8 cellular contexts compared by ENCODE assay signal in the genomic region with DNA sequence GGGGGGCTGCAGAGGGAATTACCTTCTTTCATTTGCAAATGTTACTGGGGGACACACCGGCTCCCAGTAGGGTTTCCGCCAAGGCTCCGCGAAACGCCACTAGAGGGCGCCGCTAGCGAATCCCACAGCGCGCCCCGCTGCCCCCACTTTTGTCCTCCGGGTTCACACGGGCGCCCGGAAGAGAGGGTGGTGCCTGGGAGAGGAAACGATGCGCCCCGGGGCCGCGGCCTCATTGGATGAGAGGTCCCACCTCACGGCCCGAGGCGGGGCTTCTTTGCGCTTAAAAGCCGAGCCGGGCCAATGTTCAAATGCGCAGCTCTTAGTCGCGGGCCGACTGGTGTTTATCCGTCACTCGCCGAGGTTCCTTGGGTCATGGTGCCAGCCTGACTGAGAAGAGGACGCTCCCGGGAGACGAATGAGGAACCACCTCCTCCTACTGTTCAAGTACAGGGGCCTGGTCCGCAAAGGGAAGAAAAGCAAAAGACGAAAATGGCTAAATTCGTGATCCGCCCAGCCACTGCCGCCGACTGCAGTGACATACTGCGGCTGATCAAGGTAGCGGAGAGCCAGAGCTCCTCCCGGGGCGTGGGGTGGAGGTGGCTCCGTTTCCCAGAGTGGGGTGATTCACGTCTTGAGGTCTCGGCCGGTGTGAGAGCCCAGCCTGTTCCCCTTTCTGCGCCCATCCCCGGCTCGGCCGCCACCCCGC. TPM values are rescaled to one million over a fixed set of nuclear protein-coding genes. Genes with fewer than 3 reads are reported as not detected.
DNase-seq lines count a peak whose midpoint lies in the region; ATAC-seq and TF ChIP-seq lines count a peak whose summit lies in the region.

A gene (plus strand): TSS at position 311 of the 706 bp plus-strand sequence. CDS start 179 bp downstream, at position 490.

- no peaks in the 10 kb centered on the region for H3K27me3 ChIP-seq in DOHH2 (ENCODE audit: control insufficient read depth, low read length)
- no peaks in the 10 kb centered on the region for H3K27me3 ChIP-seq in Peyer's patch
- H3K27me3 ChIP-seq in muscle layer of duodenum (ENCODE audit: low read depth, low read length), result no peaks in the 10 kb centered on the region

- peak; percentile 98 for TF ChIP-seq POLR2A in Peyer's patch (IDR thresholded peaks at IDR 0.05)

- DNase-seq in Peyer's patch, result peak; percentile 94 to 98 (median 95)
- DNase-seq in activated T-cell treated with anti-CD3 and anti-CD28 coated beads, Interleukin-2, amount 50 U/mL, for 48 hours, result peak; percentile 94
- DNase-seq in stimulated activated CD8-positive, alpha-beta memory T cell treated with anti-CD3 and anti-CD28 coated beads, Interleukin-7, amount 100 ng/mL, for 48 hours (ENCODE audit: extremely low read depth in 1 of 2, low read depth in 1 of 2), result peak; percentile 81 to 86

- peak; percentile 75 for ATAC-seq in GM21786 (IDR thresholded peaks at IDR 0.05; ENCODE audit: unreplicated experiment)
- ATAC-seq in esophagus mucosa, result peak; percentile 93

- no peaks in the 10 kb centered on the region for H3K9me2 ChIP-seq in DOHH2 (replicated peaks; ENCODE audit: control insufficient read depth, low read length)

- peak within 1 kb of the TSS; percentile 98 for H3K27ac ChIP-seq in DOHH2 (ENCODE audit: low read depth, low read length)
- H3K27ac ChIP-seq in KOPT-K1 (ENCODE audit: low read depth, low read length, poor library complexity, severe bottlenecking), result peak within 1 kb of the TSS; percentile 76
- H3K27ac ChIP-seq in Peyer's patch, result peak within 1 kb of the TSS; percentile 86 to 98 (median 96)
- H3K27ac ChIP-seq in muscle layer of duodenum (ENCODE audit: low read length), result peak within 1 kb of the TSS; percentile 99

- H3F3A ChIP-seq in DOHH2 (ENCODE audit: control insufficient read depth, insufficient read depth), result peaks cover 30% of the 10 kb centered on the region

- H3K4me3 ChIP-seq in DOHH2 (ENCODE audit: low read length) (peak within 1 kb of the TSS; percentile 94), Peyer's patch (peak within 1 kb of the TSS; percentile 54 to 80 (median 70)), muscle layer of duodenum (ENCODE audit: low read depth in 1 of 2, low read length in 2 of 2) (peak within 1 kb of the TSS; percentile 74 to 92)

- H3K9me3 ChIP-seq in DOHH2 (ENCODE audit: control insufficient read depth, insufficient read depth, low read length) (no peaks in the 10 kb centered on the region), KOPT-K1 (ENCODE audit: insufficient read depth, low read length, poor library complexity, severe bottlenecking) (no peaks in the 10 kb centered on the region), Peyer's patch (no peaks in the 10 kb centered on the region), muscle layer of duodenum (ENCODE audit: control insufficient read depth in 1 of 2, low read length in 2 of 2) (no peaks in the 10 kb centered on the region)

- peaks cover 27% of the 10 kb centered on the region for H3K4me1 ChIP-seq in DOHH2 (ENCODE audit: control insufficient read depth, low read length)
- no peaks in the 10 kb centered on the region for H3K4me1 ChIP-seq in Peyer's patch
- peaks cover 0 to 7% of the 10 kb centered on the region in 2 donors for H3K4me1 ChIP-seq in muscle layer of duodenum (ENCODE audit: control insufficient read depth in 1 of 2, insufficient read depth in 2 of 2, low read length in 2 of 2)

- TF ChIP-seq CTCF in DOHH2 (IDR thresholded peaks at IDR 0.05; ENCODE audit: low read depth, low read length, poor library complexity, severe bottlenecking) (peak; percentile 64), Peyer's patch (IDR thresholded peaks at IDR 0.05) (peak; percentile 59 to 80 (median 76))

- H4K20me1 ChIP-seq in DOHH2 (ENCODE audit: control insufficient read depth, insufficient read depth, low read depth, low read length), result peaks cover 7% of the 10 kb centered on the region

- H3K79me2 ChIP-seq in DOHH2 (ENCODE audit: control insufficient read depth, low read length), result peaks cover 55% of the 10 kb centered on the region

- H3K4me2 ChIP-seq in DOHH2 (ENCODE audit: low read length), result peak within 1 kb of the TSS; percentile 72

- peaks cover 28% of the 10 kb centered on the region for H3K36me3 ChIP-seq in DOHH2 (ENCODE audit: control insufficient read depth, low read length)
- H3K36me3 ChIP-seq in KOPT-K1 (ENCODE audit: insufficient read depth, low read length), result peaks cover 16% of the 10 kb centered on the region
- H3K36me3 ChIP-seq in Peyer's patch, result peaks cover 0 to 8% (median 0%) of the 10 kb centered on the region in 3 donors
- peaks cover 7 to 17% of the 10 kb centered on the region in 2 donors for H3K36me3 ChIP-seq in muscle layer of duodenum (ENCODE audit: control insufficient read depth in 1 of 2, insufficient read depth in 2 of 2, low read length in 2 of 2)

RNA-seq across cellular contexts. Expression of the gene that starts here (rescaled TPM):
- 100 to 1,000 TPM; 796 to 836 (median 832) TPM for total RNA-seq in Peyer's patch
- 272 TPM for total RNA-seq in esophagus mucosa

Comparison
In these comparisons a context has a peak if more than half of its experiments do, and no peak if none do; other contexts are left out.
1. Peak in every context shown above with its lines: DNase-seq, ATAC-seq, H3K4me3 ChIP-seq and H3K27ac ChIP-seq.